ENCODE assay signal across 14 cellular contexts in the genomic region with DNA sequence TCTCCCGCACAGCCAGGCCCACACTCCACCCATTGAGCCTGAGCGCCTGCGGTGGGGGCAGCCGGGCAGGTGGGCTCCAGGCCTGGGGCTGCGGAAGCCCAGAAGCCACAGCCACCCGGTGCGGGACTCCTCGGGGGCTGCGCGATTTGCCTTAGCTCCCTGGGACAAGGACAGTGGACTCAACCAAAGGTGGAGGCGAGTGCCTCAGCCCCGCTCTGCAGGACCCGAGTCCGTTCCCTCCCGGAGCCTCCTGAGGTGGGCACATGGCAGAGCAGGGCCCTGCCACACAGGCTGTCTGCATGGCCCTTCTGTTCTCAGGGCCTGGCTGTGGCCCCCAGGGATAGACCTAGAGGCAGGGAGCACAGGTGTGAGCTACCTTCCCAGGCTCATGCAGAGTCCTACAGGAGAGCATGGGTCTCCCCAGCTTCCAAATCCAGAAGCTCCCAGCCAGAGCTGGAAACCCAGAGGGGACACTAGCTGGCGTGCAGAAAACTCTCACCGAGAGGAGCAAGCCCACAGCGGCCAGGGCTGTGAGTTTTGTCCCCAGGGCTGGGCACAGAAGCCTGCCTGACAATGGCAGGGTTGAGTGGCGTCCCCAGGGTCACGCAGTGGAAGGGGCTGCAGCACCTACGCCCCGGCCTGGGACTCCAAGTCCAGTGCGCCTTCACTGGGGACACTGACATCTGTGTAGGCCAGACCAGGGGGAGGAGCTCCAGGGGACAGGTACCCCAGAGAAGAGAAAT. TPM values are rescaled to one million over a fixed set of nuclear protein-coding genes. Genes with fewer than 3 reads are reported as not detected.
DNase-seq lines count a peak whose midpoint lies in the region; ATAC-seq and TF ChIP-seq lines count a peak whose summit lies in the region.
"Had no signal": no experiment of that assay in that cellular context is flagged by ENCODE, and none has a peak within 500 bp of the region (broad histone marks: within the 10 kb centered on the region; RNA-seq: fewer than 3 reads in every experiment).

No MANE protein-coding gene starts in this region.

- in situ Hi-C loops in KBM-7 (cut with MboI; ENCODE audit: low pct_unique_long_range_greater_than_20kb, low sequenced_read_pairs): no loop called here

- POLR2A ChIA-PET in activated naive CD8-positive, alpha-beta T cell treated with anti-CD3 and anti-CD28 coated beads, Interleukin-2, amount 10 ng/mL, durations not matched to agents 7 days and 5 days (lab: Charles Lee): interaction anchor here (0.9 to 2.7 kb wide), 2 partner anchors 118 to 141 kb away, joined by 3 to 7 read pairs; no protein-coding TSS in a partner anchor
- POLR2A ChIA-PET in HEK293 (lab: Yijun Ruan, JAX): no interaction called here

- TF ChIP-seq EP300 in suprapubic skin (IDR thresholded peaks at IDR 0.05): no peak

- 96% methylated on average over 18 of the region's 23 CpGs for WGBS in suprapubic skin

- peaks cover 8% of the 10 kb centered on the region for H3K4me1 Mint-ChIP-seq in activated naive CD8-positive, alpha-beta T cell treated with anti-CD3 and anti-CD28 coated beads, Interleukin-2, amount 10 ng/mL, durations not matched to agents 7 days and 5 days
- peaks cover 5% of the 10 kb centered on the region for H3K4me1 Mint-ChIP-seq in activated naive CD8-positive, alpha-beta T cell treated with anti-CD3 and anti-CD28 coated beads for 36 hours

- H3K27ac Mint-ChIP-seq in activated naive CD8-positive, alpha-beta T cell treated with anti-CD3 and anti-CD28 coated beads, Interleukin-2, amount 10 ng/mL, durations not matched to agents 7 days and 5 days: no peak overlapping the region
- H3K27ac Mint-ChIP-seq in activated naive CD8-positive, alpha-beta T cell treated with anti-CD3 and anti-CD28 coated beads for 36 hours: no peak overlapping the region

- TF ChIP-seq CTCF in HEK293 (tag by site-specific recombination; IDR thresholded peaks at IDR 0.05) (no peak), suprapubic skin (IDR thresholded peaks at IDR 0.05) (no peak)

- H3K9me3 Mint-ChIP-seq in activated naive CD8-positive, alpha-beta T cell treated with anti-CD3 and anti-CD28 coated beads, Interleukin-2, amount 10 ng/mL, durations not matched to agents 7 days and 5 days: no peaks in the 10 kb centered on the region
- H3K9me3 Mint-ChIP-seq in activated naive CD8-positive, alpha-beta T cell treated with anti-CD3 and anti-CD28 coated beads for 36 hours: no peaks in the 10 kb centered on the region
- H3K9me3 Mint-ChIP-seq: activated T-helper 1 cell treated with anti-CD3 and anti-CD28 coated beads, Interleukin-12 subunit alpha, Interleukin-12 subunit beta, Interleukin-2, Interleukin-4 antibody, amounts not matched to agents 30 ng/mL and 10 ng/mL and 1 ng/mL, durations not matched to agents 14 hours and 24 hours and 36 hours; stimulated activated memory B cell treated with anti-CD40 and anti-IgM and Interleukin-4, amounts not matched to agents 10 μg/mL and 1 μg/mL and 100 μg/mL, for 72 hours had no signal

- no peaks in the 10 kb centered on the region for H3K27me3 ChIP-seq in suprapubic skin

- no peaks in the 10 kb centered on the region for H3K36me3 Mint-ChIP-seq in activated naive CD8-positive, alpha-beta T cell treated with anti-CD3 and anti-CD28 coated beads, Interleukin-2, amount 10 ng/mL, durations not matched to agents 7 days and 5 days
- H3K36me3 Mint-ChIP-seq in activated naive CD8-positive, alpha-beta T cell treated with anti-CD3 and anti-CD28 coated beads for 36 hours: no peaks in the 10 kb centered on the region
- H3K36me3 Mint-ChIP-seq: stimulated activated memory B cell treated with anti-CD40 and anti-IgM and Interleukin-4, amounts not matched to agents 10 μg/mL and 1 μg/mL and 100 μg/mL, for 72 hours had no signal

- no peak overlapping the region for H3K4me3 Mint-ChIP-seq in activated naive CD8-positive, alpha-beta T cell treated with anti-CD3 and anti-CD28 coated beads, Interleukin-2, amount 10 ng/mL, durations not matched to agents 7 days and 5 days
- no peak overlapping the region for H3K4me3 Mint-ChIP-seq in activated naive CD8-positive, alpha-beta T cell treated with anti-CD3 and anti-CD28 coated beads for 36 hours

- H3K4me3 ChIP-seq in HEK293 (ENCODE audit: low read depth, low read length) (no peak overlapping the region), suprapubic skin (no peak overlapping the region)

- H3K9me3 ChIP-seq in HEK293 (ENCODE audit: control insufficient read depth, insufficient read depth, low read depth, low read length) (no peaks in the 10 kb centered on the region), suprapubic skin (no peaks in the 10 kb centered on the region)

- no peaks in the 10 kb centered on the region; the same call in 1 of the 2 replicates for H3K4me1 ChIP-seq in HEK293 (ENCODE audit: control insufficient read depth, insufficient read depth, low read length)
- peaks cover 19% of the 10 kb centered on the region for H3K4me1 ChIP-seq in suprapubic skin

- no peak overlapping the region for H3K27ac ChIP-seq in HEK293 (ENCODE audit: extremely low read depth, low read depth, low read length)
- H3K27ac ChIP-seq in suprapubic skin: no peak overlapping the region

- no peak for TF ChIP-seq POLR2A in suprapubic skin (IDR thresholded peaks at IDR 0.05)

- DNase-seq in activated naive CD8-positive, alpha-beta T cell treated with anti-CD3 and anti-CD28 coated beads, Interleukin-2, amount 10 ng/mL, durations not matched to agents 7 days and 5 days: peak; percentile 36
- DNase-seq in activated naive CD8-positive, alpha-beta T cell treated with anti-CD3 and anti-CD28 coated beads for 36 hours: no peak
- DNase-seq in islet precursor cell (peak; percentile 58), suprapubic skin (ENCODE audit: low spot score in 2 of 2) (peak; percentile 60 to 79), KBM-7 (no peak), GOT3 (lab: John Stamatoyannopoulos, UW) (no peak), DMS79 treated with DMSO at 0.1 percent for 48 hours (lab: John Stamatoyannopoulos, UW) (no peak)
- DNase-seq: effector CD4-positive, alpha-beta T cell; MM.1S; NCI-H2081 treated with DMSO at 0.1 percent for 48 hours; stimulated activated CD4-positive, alpha-beta T cell treated with anti-CD3 and anti-CD28 coated beads, Interleukin-2, amount 100 ng/mL, for 48 hours had no signal

- no peak for ATAC-seq in activated naive CD8-positive, alpha-beta T cell treated with anti-CD3 and anti-CD28 coated beads, Interleukin-2, amount 10 ng/mL, durations not matched to agents 7 days and 5 days (ENCODE audit: low read depth)
- ATAC-seq: stimulated activated memory B cell treated with anti-CD40 and anti-IgM and Interleukin-4, amounts not matched to agents 10 μg/mL and 1 μg/mL and 100 μg/mL, for 72 hours had no signal

- H3K36me3 ChIP-seq in HEK293 (ENCODE audit: control insufficient read depth in 2 of 2, insufficient read depth in 1 of 2, low read length in 2 of 2): no peaks in the 10 kb centered on the region
- H3K36me3 ChIP-seq in suprapubic skin: no peaks in the 10 kb centered on the region

- CTCF ChIA-PET in HEK293 (lab: Yijun Ruan, JAX): interaction anchor here (0.5 to 2.3 kb wide), 6 partner anchors 13 to 486 kb away, joined by 3 to 13 read pairs (median 3); no protein-coding TSS in a partner anchor

- no peaks in the 10 kb centered on the region for H3K27me3 Mint-ChIP-seq in activated naive CD8-positive, alpha-beta T cell treated with anti-CD3 and anti-CD28 coated beads, Interleukin-2, amount 10 ng/mL, durations not matched to agents 7 days and 5 days
- H3K27me3 Mint-ChIP-seq in activated naive CD8-positive, alpha-beta T cell treated with anti-CD3 and anti-CD28 coated beads for 36 hours: no peaks in the 10 kb centered on the region
- H3K27me3 Mint-ChIP-seq: stimulated activated memory B cell treated with anti-CD40 and anti-IgM and Interleukin-4, amounts not matched to agents 10 μg/mL and 1 μg/mL and 100 μg/mL, for 72 hours had no signal

TF ChIP-seq in HEK293, 187 proteins besides CTCF, POLR2A, EP300 and RAD21:
- TF ChIP-seq ZNF600 (tag by site-specific recombination; IDR thresholded peaks at IDR 0.05) (peak; percentile 27; the same call in 1 of the 2 replicates), ZNF701 (tag by site-specific recombination; IDR thresholded peaks at IDR 0.05) (no peak)

RNA-seq across cellular contexts. Expression of a gene that starts 22.2 kb away (rescaled TPM):
- total RNA-seq in activated naive CD8-positive, alpha-beta T cell treated with anti-CD3 and anti-CD28 coated beads, Interleukin-2, amount 10 ng/mL, durations not matched to agents 7 days and 5 days: not detected
- total RNA-seq in activated naive CD8-positive, alpha-beta T cell treated with anti-CD3 and anti-CD28 coated beads for 36 hours: not detected
- under 1 TPM in 1 of 4 donors, not detected in 3; 0.26 TPM for total RNA-seq in suprapubic skin
- total RNA-seq: activated T-helper 1 cell treated with anti-CD3 and anti-CD28 coated beads, Interleukin-12 subunit alpha, Interleukin-12 subunit beta, Interleukin-2, Interleukin-4 antibody, amounts not matched to agents 30 ng/mL and 10 ng/mL and 1 ng/mL, durations not matched to agents 14 hours and 24 hours and 36 hours had no signal

Comparison
In these comparisons a context has a peak if more than half of its experiments do, and no peak if none do; other contexts are left out.
1. DNase-seq: peak in activated naive CD8-positive, alpha-beta T cell treated with anti-CD3 and anti-CD28 coated beads, Interleukin-2, amount 10 ng/mL, durations not matched to agents 7 days and 5 days (single experiment), islet precursor cell (single experiment) and suprapubic skin (2 of 2); none in activated naive CD8-positive, alpha-beta T cell treated with anti-CD3 and anti-CD28 coated beads for 36 hours (single experiment), KBM-7 (single experiment), GOT3 (single experiment) and DMS79 treated with DMSO at 0.1 percent for 48 hours (single experiment).